In genomic region chr16:84368327-84368996, GRCh38 we compare ENCODE assay signal across 11 cellular contexts. TPM values are rescaled to one million over a fixed set of nuclear protein-coding genes. Genes with fewer than 3 reads are reported as not detected.
A peak's percentile ranks its signal among the peaks of the same experiment; 100 is the strongest.
DNase-seq lines count a peak whose midpoint lies in the region; ATAC-seq, FAIRE-seq and TF ChIP-seq lines count a peak whose summit lies in the region.
"Had no signal": no experiment of that assay in that cellular context is flagged by ENCODE, and none has a peak within 500 bp of the region (broad histone marks: within the 10 kb centered on the region; RNA-seq: fewer than 3 reads in every experiment).

Gene ATP2C2, plus strand, starts transcription at chr16:84368538. Its CDS starts 78 bp downstream, at chr16:84368616.

- no peaks in the 10 kb centered on the region for H3K36me3 Mint-ChIP-seq in progenitor cell of endocrine pancreas (ENCODE audit: insufficient read depth)

- DNase-seq in progenitor cell of endocrine pancreas (ENCODE audit: low spot score, unreplicated experiment) (peak; percentile 74), foreskin fibroblast (no peak), GM12891 (ENCODE audit: insufficient read length, low spot score) (no peak)
- DNase-seq: activated CD4-positive, alpha-beta T cell treated with anti-CD3 and anti-CD28 coated beads, Interleukin-2, amount 50 U/mL, for 48 hours; effector memory CD8-positive, alpha-beta T cell; NCI-H1694 treated with DMSO at 0.1 percent for 48 hours had no signal

- TF ChIP-seq CTCF in OCI-LY3 (IDR thresholded peaks at IDR 0.05; ENCODE audit: low read depth, low read length) = no peak
- no peak for TF ChIP-seq CTCF in progenitor cell of endocrine pancreas (IDR thresholded peaks at IDR 0.05; ENCODE audit: unreplicated experiment)
- no peak for TF ChIP-seq CTCF in foreskin fibroblast (IDR thresholded peaks at IDR 0.05; ENCODE audit: low read depth, low read length)

- no peaks in the 10 kb centered on the region for H4K20me1 ChIP-seq in OCI-LY3 (ENCODE audit: insufficient read depth, low read length)

- H3K9me3 ChIP-seq in HUES48 (ENCODE audit: control insufficient read depth, insufficient read depth, low read length) (no peaks in the 10 kb centered on the region), OCI-LY3 (ENCODE audit: insufficient read depth, low read length) (no peaks in the 10 kb centered on the region)

- H3K27ac ChIP-seq in HUES48 (ENCODE audit: low read depth, low read length) (no peak within 1 kb of the TSS), OCI-LY3 (ENCODE audit: low read length) (no peak within 1 kb of the TSS)

- H3K4me1 ChIP-seq in HUES48 (ENCODE audit: control insufficient read depth, insufficient read depth, low read length) = peaks cover 13% of the 10 kb centered on the region
- peaks cover 5% of the 10 kb centered on the region; the same call in 1 of the 2 replicates for H3K4me1 ChIP-seq in OCI-LY3 (ENCODE audit: low read length)

- no peak for ATAC-seq in activated CD4-positive, CD25-positive, alpha-beta regulatory T cell treated with anti-CD3 and anti-CD28 coated beads, Interleukin-2, amount 50 U/mL, for 24 hours
- ATAC-seq: effector memory CD8-positive, alpha-beta T cell; GM12878 had no signal

- H3K4me1 Mint-ChIP-seq in progenitor cell of endocrine pancreas (ENCODE audit: low read depth) = peaks cover 15% of the 10 kb centered on the region

- H3K27me3 ChIP-seq in HUES48 (ENCODE audit: control insufficient read depth, insufficient read depth, low read length) (peaks cover 31% of the 10 kb centered on the region), OCI-LY3 (ENCODE audit: low read depth, low read length) (peaks cover 2% of the 10 kb centered on the region; the same call in 1 of the 2 replicates)

- H3K4me3 ChIP-seq in HUES48 (ENCODE audit: low read depth, low read length) (peak within 1 kb of the TSS; percentile 73), OCI-LY3 (ENCODE audit: low read length) (no peak within 1 kb of the TSS), iPS-11a (ENCODE audit: low read depth, low read length) (peak within 1 kb of the TSS; percentile 52), foreskin fibroblast (ENCODE audit: low read depth in 1 of 2, low read length in 2 of 2) (no peak within 1 kb of the TSS)
- H3K4me3 ChIP-seq: GM12878 had no signal

- H2AFZ ChIP-seq in OCI-LY3 (ENCODE audit: low read depth, low read length) = no peak within 1 kb of the TSS

- no peaks in the 10 kb centered on the region for H3K9me3 Mint-ChIP-seq in progenitor cell of endocrine pancreas (ENCODE audit: low read depth)
- H3K9me3 Mint-ChIP-seq: effector memory CD8-positive, alpha-beta T cell had no signal

- H3K27ac Mint-ChIP-seq in progenitor cell of endocrine pancreas = peak within 1 kb of the TSS; percentile 84
- H3K27ac Mint-ChIP-seq: effector memory CD8-positive, alpha-beta T cell had no signal

- H3K79me2 ChIP-seq in OCI-LY3 (ENCODE audit: low read length) = no peaks in the 10 kb centered on the region

- H3K4me2 ChIP-seq in OCI-LY3 (ENCODE audit: low read length) = peak within 1 kb of the TSS; percentile 16; the same call in 1 of the 2 replicates

- H3K9ac ChIP-seq in HUES48 (ENCODE audit: low read depth, low read length) (no peak within 1 kb of the TSS), OCI-LY3 (ENCODE audit: low read length) (no peak within 1 kb of the TSS)

- H3K36me3 ChIP-seq in HUES48 (ENCODE audit: control insufficient read depth, insufficient read depth, low read length) (no peaks in the 10 kb centered on the region), OCI-LY3 (replicated peaks; ENCODE audit: low read depth, low read length) (no peaks in the 10 kb centered on the region)

- TF ChIP-seq POLR2A in GM12891 (IDR thresholded peaks at IDR 0.05; ENCODE audit: low read depth, low read length) = no peak

- H3K27me3 Mint-ChIP-seq in progenitor cell of endocrine pancreas = peaks cover 22% of the 10 kb centered on the region

- FAIRE-seq in GM12891 (lab: Jason Lieb, UNC) = no peak
- FAIRE-seq: GM12878 had no signal

- H3K4me3 Mint-ChIP-seq in progenitor cell of endocrine pancreas (ENCODE audit: low read depth) = peak within 1 kb of the TSS; percentile 77
- H3K4me3 Mint-ChIP-seq: effector memory CD8-positive, alpha-beta T cell had no signal

TF ChIP-seq in GM12891, 5 proteins besides CTCF, POLR2A, EP300 and RAD21:
- TF ChIP-seq PAX5 (IDR thresholded peaks at IDR 0.05; ENCODE audit: insufficient read depth, low read length, severe bottlenecking) (no peak), POU2F2 (IDR thresholded peaks at IDR 0.05; ENCODE audit: low read depth, low read length) (no peak), TAF1 (IDR thresholded peaks at IDR 0.05; ENCODE audit: low read depth, low read length) (no peak), POLR2AphosphoS5 (IDR thresholded peaks at IDR 0.05; ENCODE audit: low read depth, low read length) (no peak), SPI1 (IDR thresholded peaks at IDR 0.05; ENCODE audit: low read depth, low read length) (no peak)

RNA-seq across cellular contexts. Expression of gene ATP2C2, which starts in this region (rescaled TPM):
- total RNA-seq in progenitor cell of endocrine pancreas = 6.8 and 10.8 TPM in 2 replicates
- not detected for polyA plus RNA-seq in GM12891 (2012; ENCODE audit: low read depth, missing spikeins)
- total RNA-seq: GM12878 had no signal

Comparison
In these comparisons a context has a peak if more than half of its experiments do, and no peak if none do; other contexts are left out.
1. H3K4me3 ChIP-seq: peak in HUES48 (single experiment) and iPS-11a (single experiment); none in OCI-LY3 (single experiment) and foreskin fibroblast (0 of 2).